Comparison of ENCODE assay signal across 2 cellular contexts in the genomic region with DNA sequence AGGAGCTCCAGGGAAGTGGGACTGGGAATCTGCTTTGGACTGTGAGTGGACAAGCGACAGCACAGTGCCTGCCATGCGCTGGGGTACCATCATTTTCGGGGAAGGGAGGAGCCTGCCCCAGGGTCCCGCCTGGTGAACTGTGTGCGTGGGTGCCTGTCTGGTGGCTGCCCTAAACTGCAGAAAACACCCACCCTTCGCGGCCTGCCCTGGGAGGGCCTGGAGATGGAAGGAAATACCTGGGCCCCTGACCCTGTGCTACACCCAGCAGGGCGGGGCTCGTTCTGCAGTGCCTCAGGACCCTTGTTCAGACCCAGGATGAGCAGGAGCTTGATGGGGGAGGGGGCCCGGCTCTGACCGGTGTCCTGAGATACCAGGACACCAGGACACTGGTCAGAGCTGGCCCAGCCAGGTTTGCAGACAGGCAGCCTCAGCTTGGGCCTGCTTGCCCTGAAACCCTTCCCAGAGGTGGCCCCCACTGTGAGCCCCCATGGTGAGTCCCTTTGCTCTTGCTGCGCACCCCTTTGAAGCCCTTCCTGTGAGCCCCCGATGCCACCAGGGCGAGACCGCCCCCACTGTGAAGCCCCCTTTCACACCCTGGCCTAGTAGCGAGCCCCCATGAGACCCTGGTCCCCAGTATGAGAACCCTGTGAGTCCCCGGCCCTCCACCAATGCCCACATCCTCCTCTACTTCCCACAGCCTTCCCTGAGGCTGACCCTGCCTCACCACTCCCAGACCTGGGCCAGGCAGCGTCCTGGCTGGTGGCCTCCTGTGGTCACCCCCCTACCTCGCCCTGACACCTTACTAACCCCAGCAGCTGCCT.
TF ChIP-seq lines count a peak whose summit lies in the region.

No MANE protein-coding gene starts in this region.

TF ChIP-seq in SK-N-SH, 30 proteins besides CTCF, POLR2A, EP300 and RAD21:
- TF ChIP-seq YY1 (IDR thresholded peaks at IDR 0.05; ENCODE audit: low read depth) (no peak), TCF12 (IDR thresholded peaks at IDR 0.05) (no peak), FOXM1 (IDR thresholded peaks at IDR 0.05; ENCODE audit: low read depth) (no peak)
- TF ChIP-seq, protein P1, sequence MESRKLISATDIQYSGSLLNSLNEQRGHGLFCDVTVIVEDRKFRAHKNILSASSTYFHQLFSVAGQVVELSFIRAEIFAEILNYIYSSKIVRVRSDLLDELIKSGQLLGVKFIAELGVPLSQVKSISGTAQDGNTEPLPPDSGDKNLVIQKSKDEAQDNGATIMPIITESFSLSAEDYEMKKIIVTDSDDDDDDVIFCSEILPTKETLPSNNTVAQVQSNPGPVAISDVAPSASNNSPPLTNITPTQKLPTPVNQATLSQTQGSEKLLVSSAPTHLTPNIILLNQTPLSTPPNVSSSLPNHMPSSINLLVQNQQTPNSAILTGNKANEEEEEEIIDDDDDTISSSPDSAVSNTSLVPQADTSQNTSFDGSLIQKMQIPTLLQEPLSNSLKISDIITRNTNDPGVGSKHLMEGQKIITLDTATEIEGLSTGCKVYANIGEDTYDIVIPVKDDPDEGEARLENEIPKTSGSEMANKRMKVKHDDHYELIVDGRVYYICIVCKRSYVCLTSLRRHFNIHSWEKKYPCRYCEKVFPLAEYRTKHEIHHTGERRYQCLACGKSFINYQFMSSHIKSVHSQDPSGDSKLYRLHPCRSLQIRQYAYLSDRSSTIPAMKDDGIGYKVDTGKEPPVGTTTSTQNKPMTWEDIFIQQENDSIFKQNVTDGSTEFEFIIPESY (IDR thresholded peaks at IDR 0.05; ENCODE audit: borderline replicate concordance, low read depth), result no peak
- TF ChIP-seq, protein P2, sequence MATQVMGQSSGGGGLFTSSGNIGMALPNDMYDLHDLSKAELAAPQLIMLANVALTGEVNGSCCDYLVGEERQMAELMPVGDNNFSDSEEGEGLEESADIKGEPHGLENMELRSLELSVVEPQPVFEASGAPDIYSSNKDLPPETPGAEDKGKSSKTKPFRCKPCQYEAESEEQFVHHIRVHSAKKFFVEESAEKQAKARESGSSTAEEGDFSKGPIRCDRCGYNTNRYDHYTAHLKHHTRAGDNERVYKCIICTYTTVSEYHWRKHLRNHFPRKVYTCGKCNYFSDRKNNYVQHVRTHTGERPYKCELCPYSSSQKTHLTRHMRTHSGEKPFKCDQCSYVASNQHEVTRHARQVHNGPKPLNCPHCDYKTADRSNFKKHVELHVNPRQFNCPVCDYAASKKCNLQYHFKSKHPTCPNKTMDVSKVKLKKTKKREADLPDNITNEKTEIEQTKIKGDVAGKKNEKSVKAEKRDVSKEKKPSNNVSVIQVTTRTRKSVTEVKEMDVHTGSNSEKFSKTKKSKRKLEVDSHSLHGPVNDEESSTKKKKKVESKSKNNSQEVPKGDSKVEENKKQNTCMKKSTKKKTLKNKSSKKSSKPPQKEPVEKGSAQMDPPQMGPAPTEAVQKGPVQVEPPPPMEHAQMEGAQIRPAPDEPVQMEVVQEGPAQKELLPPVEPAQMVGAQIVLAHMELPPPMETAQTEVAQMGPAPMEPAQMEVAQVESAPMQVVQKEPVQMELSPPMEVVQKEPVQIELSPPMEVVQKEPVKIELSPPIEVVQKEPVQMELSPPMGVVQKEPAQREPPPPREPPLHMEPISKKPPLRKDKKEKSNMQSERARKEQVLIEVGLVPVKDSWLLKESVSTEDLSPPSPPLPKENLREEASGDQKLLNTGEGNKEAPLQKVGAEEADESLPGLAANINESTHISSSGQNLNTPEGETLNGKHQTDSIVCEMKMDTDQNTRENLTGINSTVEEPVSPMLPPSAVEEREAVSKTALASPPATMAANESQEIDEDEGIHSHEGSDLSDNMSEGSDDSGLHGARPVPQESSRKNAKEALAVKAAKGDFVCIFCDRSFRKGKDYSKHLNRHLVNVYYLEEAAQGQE (IDR thresholded peaks at IDR 0.05; ENCODE audit: low read depth, low read length), result no peak

TF ChIP-seq in SK-N-SH treated with all-trans-retinoic acid at 6 μM for 48 hours, 23 proteins besides CTCF, POLR2A, EP300 and RAD21:
- TF ChIP-seq ZFP30 (CRISPR knock-in tag; IDR thresholded peaks at IDR 0.05) (no peak), ZNF70 (CRISPR knock-in tag; IDR thresholded peaks at IDR 0.05) (no peak), SNAI2 (CRISPR knock-in tag; IDR thresholded peaks at IDR 0.05) (no peak), CSDC2 (CRISPR knock-in tag; IDR thresholded peaks at IDR 0.05) (no peak), BACH2 (CRISPR knock-in tag; IDR thresholded peaks at IDR 0.05; ENCODE audit: borderline replicate concordance) (no peak), RARB (CRISPR knock-in tag; IDR thresholded peaks at IDR 0.05) (no peak), GLIS3 (CRISPR knock-in tag; IDR thresholded peaks at IDR 0.05) (no peak), TCF4 (CRISPR knock-in tag; IDR thresholded peaks at IDR 0.05; ENCODE audit: borderline replicate concordance) (no peak), ZFP3 (CRISPR knock-in tag; IDR thresholded peaks at IDR 0.05) (no peak)
- TF ChIP-seq, protein P3, sequence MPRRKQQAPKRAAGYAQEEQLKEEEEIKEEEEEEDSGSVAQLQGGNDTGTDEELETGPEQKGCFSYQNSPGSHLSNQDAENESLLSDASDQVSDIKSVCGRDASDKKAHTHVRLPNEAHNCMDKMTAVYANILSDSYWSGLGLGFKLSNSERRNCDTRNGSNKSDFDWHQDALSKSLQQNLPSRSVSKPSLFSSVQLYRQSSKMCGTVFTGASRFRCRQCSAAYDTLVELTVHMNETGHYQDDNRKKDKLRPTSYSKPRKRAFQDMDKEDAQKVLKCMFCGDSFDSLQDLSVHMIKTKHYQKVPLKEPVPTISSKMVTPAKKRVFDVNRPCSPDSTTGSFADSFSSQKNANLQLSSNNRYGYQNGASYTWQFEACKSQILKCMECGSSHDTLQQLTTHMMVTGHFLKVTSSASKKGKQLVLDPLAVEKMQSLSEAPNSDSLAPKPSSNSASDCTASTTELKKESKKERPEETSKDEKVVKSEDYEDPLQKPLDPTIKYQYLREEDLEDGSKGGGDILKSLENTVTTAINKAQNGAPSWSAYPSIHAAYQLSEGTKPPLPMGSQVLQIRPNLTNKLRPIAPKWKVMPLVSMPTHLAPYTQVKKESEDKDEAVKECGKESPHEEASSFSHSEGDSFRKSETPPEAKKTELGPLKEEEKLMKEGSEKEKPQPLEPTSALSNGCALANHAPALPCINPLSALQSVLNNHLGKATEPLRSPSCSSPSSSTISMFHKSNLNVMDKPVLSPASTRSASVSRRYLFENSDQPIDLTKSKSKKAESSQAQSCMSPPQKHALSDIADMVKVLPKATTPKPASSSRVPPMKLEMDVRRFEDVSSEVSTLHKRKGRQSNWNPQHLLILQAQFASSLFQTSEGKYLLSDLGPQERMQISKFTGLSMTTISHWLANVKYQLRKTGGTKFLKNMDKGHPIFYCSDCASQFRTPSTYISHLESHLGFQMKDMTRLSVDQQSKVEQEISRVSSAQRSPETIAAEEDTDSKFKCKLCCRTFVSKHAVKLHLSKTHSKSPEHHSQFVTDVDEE (CRISPR knock-in tag; IDR thresholded peaks at IDR 0.05), result no peak
- TF ChIP-seq, protein P4, sequence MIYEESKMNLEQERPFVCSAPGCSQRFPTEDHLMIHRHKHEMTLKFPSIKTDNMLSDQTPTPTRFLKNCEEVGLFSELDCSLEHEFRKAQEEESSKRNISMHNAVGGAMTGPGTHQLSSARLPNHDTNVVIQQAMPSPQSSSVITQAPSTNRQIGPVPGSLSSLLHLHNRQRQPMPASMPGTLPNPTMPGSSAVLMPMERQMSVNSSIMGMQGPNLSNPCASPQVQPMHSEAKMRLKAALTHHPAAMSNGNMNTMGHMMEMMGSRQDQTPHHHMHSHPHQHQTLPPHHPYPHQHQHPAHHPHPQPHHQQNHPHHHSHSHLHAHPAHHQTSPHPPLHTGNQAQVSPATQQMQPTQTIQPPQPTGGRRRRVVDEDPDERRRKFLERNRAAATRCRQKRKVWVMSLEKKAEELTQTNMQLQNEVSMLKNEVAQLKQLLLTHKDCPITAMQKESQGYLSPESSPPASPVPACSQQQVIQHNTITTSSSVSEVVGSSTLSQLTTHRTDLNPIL (CRISPR knock-in tag; IDR thresholded peaks at IDR 0.05; ENCODE audit: low read depth), result no peak
- TF ChIP-seq, protein P5, sequence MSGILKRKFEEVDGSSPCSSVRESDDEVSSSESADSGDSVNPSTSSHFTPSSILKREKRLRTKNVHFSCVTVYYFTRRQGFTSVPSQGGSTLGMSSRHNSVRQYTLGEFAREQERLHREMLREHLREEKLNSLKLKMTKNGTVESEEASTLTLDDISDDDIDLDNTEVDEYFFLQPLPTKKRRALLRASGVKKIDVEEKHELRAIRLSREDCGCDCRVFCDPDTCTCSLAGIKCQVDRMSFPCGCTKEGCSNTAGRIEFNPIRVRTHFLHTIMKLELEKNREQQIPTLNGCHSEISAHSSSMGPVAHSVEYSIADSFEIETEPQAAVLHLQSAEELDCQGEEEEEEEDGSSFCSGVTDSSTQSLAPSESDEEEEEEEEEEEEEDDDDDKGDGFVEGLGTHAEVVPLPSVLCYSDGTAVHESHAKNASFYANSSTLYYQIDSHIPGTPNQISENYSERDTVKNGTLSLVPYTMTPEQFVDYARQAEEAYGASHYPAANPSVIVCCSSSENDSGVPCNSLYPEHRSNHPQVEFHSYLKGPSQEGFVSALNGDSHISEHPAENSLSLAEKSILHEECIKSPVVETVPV (CRISPR knock-in tag; IDR thresholded peaks at IDR 0.05), result no peak
